Comparison of ENCODE assay signal across 8 cellular contexts in genomic region chr10:89829262-89829886, GRCh38.
"Had no signal": no experiment of that assay in that cellular context is flagged by ENCODE, and none has a peak within 500 bp of the region (broad histone marks: within the 10 kb centered on the region; RNA-seq: fewer than 3 reads in every experiment).

No MANE protein-coding gene starts in this region.

- DNase-seq: GM23248, H7, HFFc6, KG1 had no signal

- H3K4me1 ChIP-seq: HAP-1 had no signal

- H2AFZ ChIP-seq: GM23248 had no signal

- ATAC-seq: HCT116, HepG2 had no signal

- H3K9ac ChIP-seq: GM23248 had no signal

- H3K4me3 ChIP-seq: GM23248, HAP-1 had no signal

- H3K27ac ChIP-seq: GM23248, HL-60 had no signal

- H3K36me3 ChIP-seq: HAP-1 had no signal

- H3K9me3 ChIP-seq: HAP-1 had no signal

- FAIRE-seq: HepG2 had no signal
